Comparison of ENCODE assay signal across 2 cellular contexts in genomic region chr17:38914741-38915638, GRCh38.
TF ChIP-seq lines count a peak whose summit lies in the region.

No MANE protein-coding gene starts in this region.

TF ChIP-seq in A549, 52 proteins besides CTCF, POLR2A, EP300 and RAD21:
- TF ChIP-seq CBX8 (IDR thresholded peaks at IDR 0.05) (no peak), GATA3 (IDR thresholded peaks at IDR 0.05; ENCODE audit: borderline replicate concordance) (peak; percentile 30; the same call in 1 of the 2 replicates), RFX5 (IDR thresholded peaks at IDR 0.05) (no peak), TFCP2L1 (CRISPR knock-in tag; IDR thresholded peaks at IDR 0.05) (no peak), FOSL2 (IDR thresholded peaks at IDR 0.05) (no peak), FOSL2 (CRISPR knock-in tag; IDR thresholded peaks at IDR 0.05) (no peak)

TF ChIP-seq in K562, 482 proteins besides CTCF, POLR2A, EP300 and RAD21:
- TF ChIP-seq PYGO2 (tag; IDR thresholded peaks at IDR 0.05) (no peak), OTX1 (CRISPR knock-in tag; IDR thresholded peaks at IDR 0.05) (no peak), ZBTB7A (IDR thresholded peaks at IDR 0.05; ENCODE audit: borderline replicate concordance, control insufficient read depth, low read depth, low read length) (0 out of 2 replicates have a peak, but pooled peaks have one; percentile 30), FOXA3 (CRISPR knock-in tag; conservative IDR thresholded peaks at IDR 0.05 in 1 of 2, IDR thresholded peaks at IDR 0.05 in 1 of 2) (no peak), ZNF785 (CRISPR knock-in tag; IDR thresholded peaks at IDR 0.05) (no peak), CBFA2T3 (IDR thresholded peaks at IDR 0.05) (no peak)
- TF ChIP-seq, protein P1, sequence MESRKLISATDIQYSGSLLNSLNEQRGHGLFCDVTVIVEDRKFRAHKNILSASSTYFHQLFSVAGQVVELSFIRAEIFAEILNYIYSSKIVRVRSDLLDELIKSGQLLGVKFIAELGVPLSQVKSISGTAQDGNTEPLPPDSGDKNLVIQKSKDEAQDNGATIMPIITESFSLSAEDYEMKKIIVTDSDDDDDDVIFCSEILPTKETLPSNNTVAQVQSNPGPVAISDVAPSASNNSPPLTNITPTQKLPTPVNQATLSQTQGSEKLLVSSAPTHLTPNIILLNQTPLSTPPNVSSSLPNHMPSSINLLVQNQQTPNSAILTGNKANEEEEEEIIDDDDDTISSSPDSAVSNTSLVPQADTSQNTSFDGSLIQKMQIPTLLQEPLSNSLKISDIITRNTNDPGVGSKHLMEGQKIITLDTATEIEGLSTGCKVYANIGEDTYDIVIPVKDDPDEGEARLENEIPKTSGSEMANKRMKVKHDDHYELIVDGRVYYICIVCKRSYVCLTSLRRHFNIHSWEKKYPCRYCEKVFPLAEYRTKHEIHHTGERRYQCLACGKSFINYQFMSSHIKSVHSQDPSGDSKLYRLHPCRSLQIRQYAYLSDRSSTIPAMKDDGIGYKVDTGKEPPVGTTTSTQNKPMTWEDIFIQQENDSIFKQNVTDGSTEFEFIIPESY (CRISPR knock-in tag; IDR thresholded peaks at IDR 0.05) = peak; percentile 99
